Comparison of ENCODE assay signal across 30 cellular contexts in genomic region chr1:67966001-67966665, GRCh38.
"Had no signal": no experiment of that assay in that cellular context is flagged by ENCODE, and none has a peak within 500 bp of the region (broad histone marks: within the 10 kb centered on the region; RNA-seq: fewer than 3 reads in every experiment).

No MANE protein-coding gene starts in this region.

- FAIRE-seq: TTC549 had no signal

- H3K36me3 ChIP-seq: brain microvascular endothelial cell, breast epithelium had no signal

- H3K4me3 ChIP-seq: body of pancreas, breast epithelium had no signal

- H3K27me3 ChIP-seq: body of pancreas, brain microvascular endothelial cell, breast epithelium had no signal

- H3K4me1 ChIP-seq: body of pancreas, breast epithelium had no signal

- H3K27ac ChIP-seq: body of pancreas, brain microvascular endothelial cell, breast epithelium, VCaP had no signal

- ATAC-seq: activated CD8-positive, alpha-beta memory T cell treated with anti-CD3 and anti-CD28 coated beads, Interleukin-2, amount 10 ng/mL, durations not matched to agents 7 days and 5 days; activated CD8-positive, alpha-beta T cell treated with anti-CD3 and anti-CD28 coated beads, Interleukin-2, amount 10 ng/mL, durations not matched to agents 7 days and 5 days; activated naive CD8-positive, alpha-beta T cell treated with anti-CD3 and anti-CD28 coated beads, Interleukin-2, amount 50 U/mL, for 24 hours; body of pancreas had no signal

- DNase-seq: activated B cell treated with CpG ODN at 0.5 μM for 24 hours; activated CD4-positive, alpha-beta memory T cell treated with anti-CD3 and anti-CD28 coated beads, Interleukin-2, amount 10 ng/mL, durations not matched to agents 7 days and 5 days; activated CD4-positive, alpha-beta T cell treated with anti-CD3 and anti-CD28 coated beads for 4 hours; activated CD4-positive, alpha-beta T cell treated with anti-CD3 and anti-CD28 coated beads, Interleukin-2, amount 10 ng/mL, durations not matched to agents 24 days and 14 days; activated CD4-positive, alpha-beta T cell treated with anti-CD3 and anti-CD28 coated beads, Interleukin-2, amount 50 U/mL, for 1 hour; activated CD4-positive, alpha-beta T cell treated with anti-CD3 and anti-CD28 coated beads, Interleukin-2, amount 50 U/mL, for 4 hours; activated CD4-positive, CD25-positive, alpha-beta regulatory T cell treated with anti-CD3 and anti-CD28 coated beads, Interleukin-2, amount 50 U/mL, for 72 hours; activated CD8-positive, alpha-beta memory T cell treated with anti-CD3 and anti-CD28 coated beads for 24 hours; activated CD8-positive, alpha-beta memory T cell treated with anti-CD3 and anti-CD28 coated beads, Interleukin-2, amount 10 ng/mL, durations not matched to agents 7 days and 5 days; activated CD8-positive, alpha-beta memory T cell treated with anti-CD3 and anti-CD28 coated beads, Interleukin-2, amount 50 U/mL, for 48 hours; activated CD8-positive, alpha-beta T cell treated with anti-CD3 and anti-CD28 coated beads, Interleukin-2, amount 10 ng/mL, durations not matched to agents 7 days and 5 days; activated effector memory CD4-positive, alpha-beta T cell treated with Interleukin-2 at 50 U/mL for 16 hours; activated gamma-delta T cell; activated naive CD4-positive, alpha-beta T cell treated with anti-CD3 and anti-CD28 coated beads, Interleukin-2, amount 10 ng/mL, durations not matched to agents 7 days and 5 days; activated naive CD4-positive, alpha-beta T cell treated with Interleukin-2 at 50 U/mL for 16 hours; activated naive CD8-positive, alpha-beta T cell treated with anti-CD3 and anti-CD28 coated beads, Interleukin-2, amount 10 ng/mL, durations not matched to agents 7 days and 5 days; activated naive CD8-positive, alpha-beta T cell treated with anti-CD3 and anti-CD28 coated beads, Interleukin-2, amount 50 U/mL, for 24 hours; activated T-cell treated with anti-CD3 and anti-CD28 coated beads, Interleukin-2, amount 50 U/mL, for 24 hours; activated T-cell treated with anti-CD3 and anti-CD28 coated beads, Interleukin-2, amount 50 U/mL, for 48 hours; amniotic stem cell; aorta; body of pancreas; brain microvascular endothelial cell; central memory CD4-positive, alpha-beta T cell; T-helper 1 cell; T-helper 2 cell; T-helper 9 cell had no signal
